In the genomic region with DNA sequence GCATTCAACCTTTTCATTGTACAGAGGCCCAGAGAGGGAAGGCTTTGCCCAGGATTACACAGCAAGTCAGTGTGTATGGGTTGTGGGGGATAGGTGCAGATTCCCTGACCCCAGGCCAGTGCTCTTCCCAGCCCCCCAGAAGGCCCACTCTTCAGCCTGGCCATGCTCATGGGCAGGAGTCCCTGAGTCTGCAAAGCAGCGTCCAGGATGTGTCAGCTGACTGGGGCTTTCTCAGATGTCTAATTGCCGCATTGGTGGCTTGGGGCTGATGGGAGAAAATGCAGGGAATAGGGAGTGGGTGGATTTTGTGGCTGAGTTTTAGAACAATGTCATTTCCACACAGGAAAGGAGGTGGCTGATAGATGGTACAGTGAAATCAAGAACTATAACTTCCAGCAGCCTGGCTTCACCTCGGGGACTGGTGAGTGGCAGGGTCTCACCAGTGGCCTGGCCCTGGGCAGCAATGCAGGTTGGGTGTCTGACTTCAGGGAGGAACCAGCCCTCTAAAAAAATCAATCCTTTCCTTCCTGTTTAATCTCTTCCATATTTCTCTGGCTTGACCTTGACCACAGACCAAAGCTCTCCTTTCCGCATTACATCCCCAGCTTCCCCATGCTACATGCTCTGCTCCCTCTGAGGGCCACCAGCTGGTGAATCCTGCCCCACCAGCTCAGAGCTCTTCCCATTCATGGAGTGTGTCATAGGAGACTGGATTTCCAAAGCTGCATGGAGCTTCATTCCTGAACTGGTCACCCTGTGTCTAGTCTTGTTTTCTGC, we compare ENCODE assay signal across 9 cellular contexts. TPM values are rescaled to one million over a fixed set of nuclear protein-coding genes. Genes with fewer than 3 reads are reported as not detected.
DNase-seq lines count a peak whose midpoint lies in the region; ATAC-seq and TF ChIP-seq lines count a peak whose summit lies in the region.
"Had no signal": no experiment of that assay in that cellular context is flagged by ENCODE, and none has a peak within 500 bp of the region (broad histone marks: within the 10 kb centered on the region; RNA-seq: fewer than 3 reads in every experiment).

No MANE protein-coding gene starts in this region.

- no peak for DNase-seq in CD4-positive, CD25-positive, alpha-beta regulatory T cell
- DNase-seq in AG08395 (ENCODE audit: low spot score) (no peak), NCI-H1092 treated with DMSO at 0.1 percent for 48 hours (lab: John Stamatoyannopoulos, UW) (no peak), BE2C (no peak), NCI-H2227 treated with DMSO at 0.1 percent for 48 hours (lab: John Stamatoyannopoulos, UW) (no peak)
- DNase-seq: NCI-H226 had no signal

- H3K9me3 ChIP-seq in CD4-positive, CD25-positive, alpha-beta regulatory T cell (ENCODE audit: control insufficient read depth in 2 of 2, low read length in 2 of 2) = peaks cover 4 to 5% of the 10 kb centered on the region in 2 experiments
- no peaks in the 10 kb centered on the region for H3K9me3 ChIP-seq in Loucy (ENCODE audit: insufficient read depth, low read depth, low read length)
- H3K9me3 ChIP-seq in BE2C = no peaks in the 10 kb centered on the region

- peak overlapping the region; percentile 98 for H3K9ac ChIP-seq in Loucy (ENCODE audit: low read depth, low read length, poor library complexity, severe bottlenecking)

- peaks cover 18 to 83% (median 62%) of the 10 kb centered on the region in 4 donors for H3K4me1 Mint-ChIP-seq in CD4-positive, CD25-positive, alpha-beta regulatory T cell
- H3K4me1 Mint-ChIP-seq in nephron = peaks cover 40% of the 10 kb centered on the region

- H3K79me2 ChIP-seq in Loucy (ENCODE audit: insufficient read depth, low read length) = peaks cover 13% of the 10 kb centered on the region; the same call in 1 of the 2 replicates

- H3K9me3 Mint-ChIP-seq in CD4-positive, CD25-positive, alpha-beta regulatory T cell = peaks cover 0 to 8% (median 2%) of the 10 kb centered on the region in 7 donors
- peaks cover 3% of the 10 kb centered on the region for H3K9me3 Mint-ChIP-seq in nephron

- no peaks in the 10 kb centered on the region for H4K20me1 ChIP-seq in Loucy (ENCODE audit: insufficient read depth, low read length, poor library complexity, severe bottlenecking)

- H3K4me3 Mint-ChIP-seq in CD4-positive, CD25-positive, alpha-beta regulatory T cell = peak overlapping the region; percentile 73 to 89 (median 86)
- no peak overlapping the region for H3K4me3 Mint-ChIP-seq in nephron

- H3K4me2 ChIP-seq in Loucy (ENCODE audit: low read depth, low read length, poor library complexity, severe bottlenecking) = peak overlapping the region; percentile 97

- TF ChIP-seq CTCF in Loucy (conservative IDR thresholded peaks at IDR 0.05; ENCODE audit: low read length) = no peak
- TF ChIP-seq CTCF in nephron (IDR thresholded peaks at IDR 0.05; ENCODE audit: unreplicated experiment in 3 of 3) = no peak
- no peak for TF ChIP-seq CTCF in BE2C (IDR thresholded peaks at IDR 0.05; ENCODE audit: low read depth, low read length)

- ATAC-seq in CD4-positive, CD25-positive, alpha-beta regulatory T cell (ENCODE audit: low read depth in 2 of 2) = no peak

- H3K4me1 ChIP-seq in CD4-positive, CD25-positive, alpha-beta regulatory T cell (ENCODE audit: control insufficient read depth, insufficient read depth, low read length, poor library complexity, severe bottlenecking) = peaks cover 71% of the 10 kb centered on the region
- H3K4me1 ChIP-seq in Loucy (ENCODE audit: insufficient read depth, low read length, poor library complexity, severe bottlenecking) = peaks cover 39% of the 10 kb centered on the region
- peaks cover 21% of the 10 kb centered on the region for H3K4me1 ChIP-seq in BE2C

- no peak overlapping the region for H2AFZ ChIP-seq in Loucy (ENCODE audit: low read length)

- H3K27ac Mint-ChIP-seq in CD4-positive, CD25-positive, alpha-beta regulatory T cell = peak overlapping the region; percentile 94 to 99 (median 97)
- H3K27ac Mint-ChIP-seq in nephron = peak overlapping the region in 2 of 3 experiments; percentile 16 to 66

- peak overlapping the region; percentile 78 for H3K4me3 ChIP-seq in CD4-positive, CD25-positive, alpha-beta regulatory T cell (ENCODE audit: low read depth, low read length)
- H3K4me3 ChIP-seq in Loucy (ENCODE audit: low read length, poor library complexity, severe bottlenecking) = peak overlapping the region; percentile 82
- no peak overlapping the region for H3K4me3 ChIP-seq in BE2C (ENCODE audit: low read depth, low read length)

- no peaks in the 10 kb centered on the region for H3K27me3 ChIP-seq in CD4-positive, CD25-positive, alpha-beta regulatory T cell (ENCODE audit: control insufficient read depth, insufficient read depth, low read length)
- H3K27me3 ChIP-seq in Loucy (ENCODE audit: insufficient read depth, low read length, poor library complexity, severe bottlenecking) (no peaks in the 10 kb centered on the region), BE2C (no peaks in the 10 kb centered on the region)

- H3K36me3 Mint-ChIP-seq in CD4-positive, CD25-positive, alpha-beta regulatory T cell = peaks cover 47% of the 10 kb centered on the region
- H3K36me3 Mint-ChIP-seq in nephron (ENCODE audit: low read depth) = peaks cover 23% of the 10 kb centered on the region

- H3K27ac ChIP-seq in CD4-positive, CD25-positive, alpha-beta regulatory T cell (ENCODE audit: insufficient read depth, low read length, poor library complexity, severe bottlenecking) = peak overlapping the region; percentile 97
- H3K27ac ChIP-seq in cingulate gyrus (ENCODE audit: low read depth, low read length) = peak overlapping the region; percentile 54

- H3K9me2 ChIP-seq in Loucy (replicated peaks; ENCODE audit: low read depth, low read length) = no peaks in the 10 kb centered on the region

- peaks cover 2% of the 10 kb centered on the region; the same call in 1 of the 2 replicates for H3F3A ChIP-seq in Loucy (ENCODE audit: low read depth)

- H3K36me3 ChIP-seq in CD4-positive, CD25-positive, alpha-beta regulatory T cell (ENCODE audit: control insufficient read depth, insufficient read depth, low read length) = peaks cover 17% of the 10 kb centered on the region
- H3K36me3 ChIP-seq in Loucy (ENCODE audit: insufficient read depth, low read length) (no peaks in the 10 kb centered on the region), BE2C (peaks cover under 1% of the 10 kb centered on the region; the same call in 1 of the 2 replicates)

- no peaks in the 10 kb centered on the region for H3K27me3 Mint-ChIP-seq in CD4-positive, CD25-positive, alpha-beta regulatory T cell
- no peaks in the 10 kb centered on the region for H3K27me3 Mint-ChIP-seq in nephron (ENCODE audit: low read depth)

RNA-seq across cellular contexts. Expression of gene GLIPR2, which starts 14.2 kb away (rescaled TPM):
- total RNA-seq in CD4-positive, CD25-positive, alpha-beta regulatory T cell = 55.7 TPM
- 100 to 1,000 TPM; 106 to 175 (median 139) TPM for polyA plus RNA-seq in CD4-positive, CD25-positive, alpha-beta regulatory T cell
- 15.8 TPM for polyA plus RNA-seq in BE2C (2012; ENCODE audit: insufficient read depth, insufficient read length, low read depth)

RNA-seq across cellular contexts. Expression of gene CCIN, which starts 18.5 kb away (rescaled TPM):
- total RNA-seq in CD4-positive, CD25-positive, alpha-beta regulatory T cell = 1.4 TPM
- polyA plus RNA-seq in CD4-positive, CD25-positive, alpha-beta regulatory T cell = under 1 TPM in 1 of 4 donors, not detected in 3; 0.38 TPM
- not detected for polyA plus RNA-seq in BE2C (2012; ENCODE audit: insufficient read depth, insufficient read length, low read depth)

RNA-seq across cellular contexts. Expression of gene CLTA, which starts 40.0 kb away (rescaled TPM):
- 46.7 TPM for total RNA-seq in CD4-positive, CD25-positive, alpha-beta regulatory T cell
- polyA plus RNA-seq in CD4-positive, CD25-positive, alpha-beta regulatory T cell = 100 to 1,000 TPM; 152 to 175 (median 168) TPM
- polyA plus RNA-seq in BE2C (2012; ENCODE audit: insufficient read depth, insufficient read length, low read depth) = 209 TPM

Comparison
In these comparisons a context has a peak if more than half of its experiments do, and no peak if none do; other contexts are left out.
1. H3K4me3 Mint-ChIP-seq: peak in CD4-positive, CD25-positive, alpha-beta regulatory T cell (4 of 4); none in nephron (0 of 3).